28 cellular contexts compared by ENCODE assay signal in genomic region chr13:30337061-30337601, GRCh38.
"Had no signal": no experiment of that assay in that cellular context is flagged by ENCODE, and none has a peak within 500 bp of the region (broad histone marks: within the 10 kb centered on the region; RNA-seq: fewer than 3 reads in every experiment).

No MANE protein-coding gene starts in this region.

- H3K27ac ChIP-seq: esophagus squamous epithelium, left lung, lower lobe of right lung, neural progenitor cell, parathyroid adenoma, psoas muscle, thoracic aorta had no signal

- H3K27me3 Mint-ChIP-seq: activated CD4-positive, alpha-beta memory T cell treated with anti-CD3 and anti-CD28 coated beads for 36 hours; dendritic cell treated with granulocyte-macrophage colony-stimulating factor and Interleukin-4, amounts not matched to agents 40 ng/mL and 50 ng/mL, for 4 days had no signal

- DNase-seq: activated CD4-positive, alpha-beta memory T cell treated with anti-CD3 and anti-CD28 coated beads for 36 hours; activated CD4-positive, alpha-beta T cell treated with anti-CD3 and anti-CD28 coated beads for 4 hours; activated CD8-positive, alpha-beta memory T cell treated with anti-CD3 and anti-CD28 coated beads, Interleukin-2, amount 50 U/mL, for 4 hours; activated gamma-delta T cell treated with Interleukin-2 at 50 U/mL for 16 hours; activated naive CD4-positive, alpha-beta T cell treated with anti-CD3 and anti-CD28 coated beads, Interleukin-2, amount 50 U/mL, for 16 hours; activated T-cell treated with anti-CD3 and anti-CD28 coated beads, Interleukin-2, amount 50 U/mL, for 1 hour; central memory CD4-positive, alpha-beta T cell; endodermal cell; esophagus squamous epithelium; foreskin melanocyte; left lung; lower lobe of right lung; mesendoderm; natural killer cell; occipital lobe; psoas muscle; stimulated activated CD4-positive, alpha-beta T cell treated with anti-CD3 and anti-CD28 coated beads, Interleukin-15, amount 100 ng/mL, for 24 hours; stimulated activated naive CD4-positive, alpha-beta T cell treated with Interleukin-2 at 50 U/mL for 16 hours; T-helper 2 cell; trophoblast cell had no signal

- ATAC-seq: left lung, lower lobe of right lung, natural killer cell, psoas muscle, right cardiac atrium had no signal

- FAIRE-seq: urothelium cell line had no signal

- H3K4me1 ChIP-seq: neural progenitor cell, parathyroid adenoma had no signal

- H3K36me3 Mint-ChIP-seq: neural progenitor cell had no signal

- H3K9me3 ChIP-seq: breast epithelium, esophagus squamous epithelium, left lung, lower lobe of right lung, psoas muscle, thoracic aorta had no signal

- H3K9me3 Mint-ChIP-seq: activated CD4-positive, alpha-beta memory T cell treated with anti-CD3 and anti-CD28 coated beads for 36 hours; activated T-helper 1 cell treated with anti-CD3 and anti-CD28 coated beads, Interleukin-12 subunit alpha, Interleukin-12 subunit beta, Interleukin-2, Interleukin-4 antibody, amounts not matched to agents 30 ng/mL and 10 ng/mL and 1 ng/mL, durations not matched to agents 14 hours and 24 hours and 36 hours; dendritic cell treated with granulocyte-macrophage colony-stimulating factor and Interleukin-4, amounts not matched to agents 40 ng/mL and 50 ng/mL, for 4 days; endodermal cell; natural killer cell; neural progenitor cell had no signal

- H3K4me2 ChIP-seq: neural progenitor cell had no signal

- H3K79me2 ChIP-seq: parathyroid adenoma had no signal

- H3K36me3 ChIP-seq: breast epithelium, esophagus squamous epithelium, left lung, lower lobe of right lung, neural progenitor cell, thoracic aorta had no signal

- H3K4me3 ChIP-seq: breast epithelium, esophagus squamous epithelium, left lung, lower lobe of right lung, neural progenitor cell, psoas muscle, thoracic aorta had no signal

- H3K27ac Mint-ChIP-seq: activated CD4-positive, alpha-beta memory T cell treated with anti-CD3 and anti-CD28 coated beads for 36 hours; activated T-helper 1 cell treated with anti-CD3 and anti-CD28 coated beads, Interleukin-12 subunit alpha, Interleukin-12 subunit beta, Interleukin-2, Interleukin-4 antibody, amounts not matched to agents 30 ng/mL and 10 ng/mL and 1 ng/mL, durations not matched to agents 14 hours and 24 hours and 36 hours; dendritic cell treated with granulocyte-macrophage colony-stimulating factor and Interleukin-4, amounts not matched to agents 40 ng/mL and 50 ng/mL, for 4 days; endodermal cell; natural killer cell had no signal

- H3K4me3 Mint-ChIP-seq: activated CD4-positive, alpha-beta memory T cell treated with anti-CD3 and anti-CD28 coated beads for 36 hours; activated T-helper 1 cell treated with anti-CD3 and anti-CD28 coated beads, Interleukin-12 subunit alpha, Interleukin-12 subunit beta, Interleukin-2, Interleukin-4 antibody, amounts not matched to agents 30 ng/mL and 10 ng/mL and 1 ng/mL, durations not matched to agents 14 hours and 24 hours and 36 hours; dendritic cell treated with granulocyte-macrophage colony-stimulating factor and Interleukin-4, amounts not matched to agents 40 ng/mL and 50 ng/mL, for 4 days; endodermal cell; natural killer cell; neural progenitor cell had no signal

- H3K27me3 ChIP-seq: breast epithelium, esophagus squamous epithelium, left lung, neural progenitor cell had no signal

- H2AFZ ChIP-seq: neural progenitor cell, parathyroid adenoma had no signal

- H3K9ac ChIP-seq: neural progenitor cell, parathyroid adenoma had no signal
